In the genomic region with DNA sequence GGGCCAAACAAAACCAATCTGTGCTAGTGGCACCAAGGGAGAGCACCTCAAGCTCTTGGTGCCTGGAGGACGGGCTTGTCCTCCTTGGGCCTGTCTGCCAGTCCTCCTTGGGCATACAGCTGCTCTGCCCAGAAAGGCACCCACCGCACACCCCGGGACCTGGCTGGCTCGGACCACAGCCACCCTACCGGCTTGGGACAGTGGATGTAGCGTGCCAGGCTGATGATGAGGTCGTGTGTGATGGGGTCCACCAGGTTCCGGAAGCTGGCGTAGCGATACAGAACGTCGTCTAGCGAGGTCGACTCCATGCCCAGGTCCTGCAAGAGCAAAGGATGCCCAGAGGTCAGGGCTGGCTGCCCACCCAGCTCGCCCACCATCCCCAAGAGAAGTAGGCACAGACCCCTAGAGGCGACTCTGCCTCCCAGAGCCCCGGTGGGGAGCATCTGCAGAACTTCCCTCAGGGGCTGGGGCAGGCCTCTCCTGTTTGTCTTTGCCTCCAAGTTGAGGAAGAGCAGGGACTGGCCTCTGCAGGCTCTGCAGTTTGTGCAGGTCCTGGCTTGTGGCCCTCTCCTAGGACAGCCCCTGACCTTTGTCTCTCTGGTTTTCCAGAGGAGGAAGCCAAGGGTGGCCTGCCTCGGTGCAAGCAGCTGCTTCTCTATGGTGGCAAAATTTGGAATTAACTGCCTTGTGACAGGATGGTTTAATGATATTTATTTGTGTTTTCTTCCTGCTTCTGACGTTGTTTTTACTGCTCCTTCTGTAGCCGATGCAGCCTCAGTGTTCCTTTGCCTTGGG, we compare ENCODE assay signal across 19 cellular contexts.
"Had no signal": no experiment of that assay in that cellular context is flagged by ENCODE, and none has a peak within 500 bp of the region (broad histone marks: within the 10 kb centered on the region; RNA-seq: fewer than 3 reads in every experiment).

No MANE protein-coding gene starts in this region.

- ATAC-seq: body of pancreas; left lung; naive thymus-derived CD4-positive, alpha-beta T cell; psoas muscle; stimulated activated memory B cell treated with anti-CD40 and anti-IgM and Interleukin-4, amounts not matched to agents 10 μg/mL and 1 μg/mL and 100 μg/mL, for 72 hours had no signal

- FAIRE-seq: kidney had no signal

- H3K27ac ChIP-seq: body of pancreas, coronary artery, left lung, ovary, psoas muscle, upper lobe of left lung had no signal

- H3K4me3 ChIP-seq: body of pancreas, coronary artery, left lung, ovary, psoas muscle, sigmoid colon, testis, upper lobe of left lung had no signal

- H3K4me1 ChIP-seq: psoas muscle had no signal

- H3K9me3 ChIP-seq: body of pancreas, left lung, ovary, psoas muscle, sigmoid colon, testis, upper lobe of left lung had no signal

- H3K36me3 ChIP-seq: ovary, sigmoid colon, upper lobe of left lung had no signal

- H3K27me3 ChIP-seq: body of pancreas, left lung, ovary, sigmoid colon, testis, upper lobe of left lung had no signal

- DNase-seq: activated CD4-positive, alpha-beta T cell treated with anti-CD3 and anti-CD28 coated beads, Interleukin-2, amount 10 ng/mL, durations not matched to agents 24 days and 14 days; activated CD8-positive, alpha-beta memory T cell treated with anti-CD3 and anti-CD28 coated beads, Interleukin-2, amount 50 U/mL, for 48 hours; activated naive CD8-positive, alpha-beta T cell treated with anti-CD3 and anti-CD28 coated beads, Interleukin-2, amount 10 ng/mL, durations not matched to agents 7 days and 5 days; body of pancreas; central memory CD4-positive, alpha-beta T cell; foreskin melanocyte; head of caudate nucleus; kidney; left lung; naive thymus-derived CD4-positive, alpha-beta T cell; ovary; psoas muscle; sigmoid colon; stimulated activated CD4-positive, alpha-beta T cell treated with anti-CD3 and anti-CD28 coated beads, Interleukin-4, amount 100 ng/mL, for 4 hours; T-helper 9 cell; testis had no signal
